In genomic region chr2:58762176-58762781, GRCh38 we compare ENCODE assay signal across 8 cellular contexts.
DNase-seq lines count a peak whose midpoint lies in the region; ATAC-seq, FAIRE-seq and TF ChIP-seq lines count a peak whose summit lies in the region.

No MANE protein-coding gene starts in this region.

- DNase-seq in CD8-positive, alpha-beta T cell = peak in 2 of 7 experiments; percentile 1 to 13
- DNase-seq in NCI-H2107 (lab: John Stamatoyannopoulos, UW) = peak; percentile 36
- DNase-seq in activated CD8-positive, alpha-beta memory T cell treated with anti-CD3 and anti-CD28 coated beads, Interleukin-2, amount 50 U/mL, for 48 hours = peak; percentile 54
- DNase-seq in left ventricle myocardium inferior = peak; percentile 14
- peak; percentile 32 for DNase-seq in small intestine
- no peak for DNase-seq in CD4-positive, alpha-beta memory T cell

- FAIRE-seq in small intestine (lab: Jason Lieb, UNC) = no peak

- no peaks in the 10 kb centered on the region for H3K9me3 ChIP-seq in CD8-positive, alpha-beta T cell (ENCODE audit: low read length)
- H3K9me3 ChIP-seq in left ventricle myocardium inferior (replicated peaks) (no peaks in the 10 kb centered on the region), small intestine (ENCODE audit: control insufficient read depth, low read depth) (no peaks in the 10 kb centered on the region)
- H3K9me3 ChIP-seq in CD4-positive, alpha-beta memory T cell (ENCODE audit: control insufficient read depth in 1 of 2, low read length in 2 of 2) = no peaks in the 10 kb centered on the region

- H3K27me3 Mint-ChIP-seq in CD8-positive, alpha-beta T cell (ENCODE audit: low read depth) = peaks cover 3% of the 10 kb centered on the region
- peaks cover 0 to 3% of the 10 kb centered on the region in 2 donors for H3K27me3 Mint-ChIP-seq in CD4-positive, alpha-beta memory T cell

- H3K36me3 ChIP-seq in CD8-positive, alpha-beta T cell (ENCODE audit: insufficient read depth, low read length) = no peaks in the 10 kb centered on the region
- no peaks in the 10 kb centered on the region for H3K36me3 ChIP-seq in left ventricle myocardium inferior
- H3K36me3 ChIP-seq in small intestine (ENCODE audit: control insufficient read depth in 2 of 2, insufficient read depth in 2 of 2, low read length in 2 of 2) = no peaks in the 10 kb centered on the region
- H3K36me3 ChIP-seq in CD4-positive, alpha-beta memory T cell (ENCODE audit: insufficient read depth, low read length) = no peaks in the 10 kb centered on the region

- no peak overlapping the region for H3K4me3 Mint-ChIP-seq in CD8-positive, alpha-beta T cell
- no peak overlapping the region for H3K4me3 Mint-ChIP-seq in CD4-positive, alpha-beta memory T cell

- no peak for ATAC-seq in CD8-positive, alpha-beta T cell
- ATAC-seq in GM18508 (IDR thresholded peaks at IDR 0.05; ENCODE audit: insufficient read depth, unreplicated experiment) (peak; percentile 67), HG02885 (IDR thresholded peaks at IDR 0.05; ENCODE audit: poor library complexity, unreplicated experiment) (peak; percentile 79)

- intact Hi-C loops in CD8-positive, alpha-beta T cell (cut with DNase I, micrococcal nuclease) = loop anchor here (2.0 to 10.0 kb wide), 4 partner anchors 1390 to 1893 kb away; no protein-coding TSS in a partner anchor
- intact Hi-C loops in left ventricle myocardium inferior (cut with micrococcal nuclease) = no loop called here
- intact Hi-C loops in CD4-positive, alpha-beta memory T cell (cut with micrococcal nuclease) = no loop called here

- WGBS in small intestine, 3 donors = 14 to 24% (median 23%) methylated on average over 5 of the region's 5 CpGs

- POLR2A ChIA-PET in CD8-positive, alpha-beta T cell (lab: Charles Lee) = no interaction called here
- POLR2A ChIA-PET in CD4-positive, alpha-beta memory T cell (lab: Charles Lee; ENCODE audit: partially characterized antibody) = no interaction called here

- H3K4me1 Mint-ChIP-seq in CD8-positive, alpha-beta T cell (ENCODE audit: low read depth) = no peaks in the 10 kb centered on the region
- no peaks in the 10 kb centered on the region for H3K4me1 Mint-ChIP-seq in CD4-positive, alpha-beta memory T cell

- no peaks in the 10 kb centered on the region for H3K36me3 Mint-ChIP-seq in CD8-positive, alpha-beta T cell
- H3K36me3 Mint-ChIP-seq in CD4-positive, alpha-beta memory T cell = no peaks in the 10 kb centered on the region

- no peaks in the 10 kb centered on the region for H3K4me1 ChIP-seq in CD8-positive, alpha-beta T cell (ENCODE audit: insufficient read depth, low read length)
- no peaks in the 10 kb centered on the region for H3K4me1 ChIP-seq in left ventricle myocardium inferior
- no peaks in the 10 kb centered on the region for H3K4me1 ChIP-seq in small intestine (ENCODE audit: control insufficient read depth in 2 of 2, insufficient read depth in 1 of 2, low read depth in 1 of 2, low read length in 1 of 2)
- H3K4me1 ChIP-seq in CD4-positive, alpha-beta memory T cell (ENCODE audit: insufficient read depth, low read length) = no peaks in the 10 kb centered on the region

- H3K27me3 ChIP-seq in CD8-positive, alpha-beta T cell (ENCODE audit: insufficient read depth, low read length) = no peaks in the 10 kb centered on the region
- H3K27me3 ChIP-seq in left ventricle myocardium inferior (ENCODE audit: low read depth) (peaks cover 9% of the 10 kb centered on the region), small intestine (ENCODE audit: control insufficient read depth in 2 of 2, insufficient read depth in 2 of 2, low read length in 2 of 2) (peaks cover 0 to 3% of the 10 kb centered on the region in 2 donors)
- H3K27me3 ChIP-seq in CD4-positive, alpha-beta memory T cell (ENCODE audit: insufficient read depth, low read length) = no peaks in the 10 kb centered on the region

- peak; percentile 41 for TF ChIP-seq CTCF in CD8-positive, alpha-beta T cell (IDR thresholded peaks at IDR 0.05)
- TF ChIP-seq CTCF in left ventricle myocardium inferior (IDR thresholded peaks at IDR 0.05; ENCODE audit: borderline replicate concordance) = peak; percentile 66

- CTCF ChIA-PET in CD8-positive, alpha-beta T cell (lab: Charles Lee) = interaction anchor here (1.0 kb wide), 1 partner anchor 1817 kb away, joined by 3 read pairs; no protein-coding TSS in a partner anchor
- CTCF ChIA-PET in CD4-positive, alpha-beta memory T cell (lab: Charles Lee; ENCODE audit: partially characterized antibody) = no interaction called here

- no peak overlapping the region for H3K4me3 ChIP-seq in CD8-positive, alpha-beta T cell (ENCODE audit: low read depth, low read length)
- H3K4me3 ChIP-seq in left ventricle myocardium inferior (no peak overlapping the region), small intestine (ENCODE audit: low read depth in 1 of 2, low read length in 2 of 2) (no peak overlapping the region)
- no peak overlapping the region for H3K4me3 ChIP-seq in CD4-positive, alpha-beta memory T cell (ENCODE audit: low read length in 2 of 2)

- H3K27ac Mint-ChIP-seq in CD8-positive, alpha-beta T cell = no peak overlapping the region
- no peak overlapping the region for H3K27ac Mint-ChIP-seq in CD4-positive, alpha-beta memory T cell

- no peak overlapping the region for H3K27ac ChIP-seq in CD8-positive, alpha-beta T cell (ENCODE audit: low read depth, low read length)
- H3K27ac ChIP-seq in left ventricle myocardium inferior (replicated peaks) (no peak overlapping the region), small intestine (ENCODE audit: low read depth in 1 of 2, low read length in 1 of 2) (no peak overlapping the region)
- H3K27ac ChIP-seq in CD4-positive, alpha-beta memory T cell (ENCODE audit: low read depth, low read length) = no peak overlapping the region

- no peaks in the 10 kb centered on the region for H3K9me3 Mint-ChIP-seq in CD8-positive, alpha-beta T cell
- no peaks in the 10 kb centered on the region for H3K9me3 Mint-ChIP-seq in CD4-positive, alpha-beta memory T cell

Comparison
In these comparisons a context has a peak if more than half of its experiments do, and no peak if none do; other contexts are left out.
1. DNase-seq: peak in NCI-H2107 (single experiment), activated CD8-positive, alpha-beta memory T cell treated with anti-CD3 and anti-CD28 coated beads, Interleukin-2, amount 50 U/mL, for 48 hours (single experiment), left ventricle myocardium inferior (single experiment) and small intestine (single experiment); none in CD4-positive, alpha-beta memory T cell (0 of 5).
2. intact Hi-C loops: an anchor here in CD8-positive, alpha-beta T cell (2.0 to 10.0 kb wide); none called in left ventricle myocardium inferior and CD4-positive, alpha-beta memory T cell.